ENCODE assay signal across 1 cellular context in genomic region chr2:191013876-191014652, GRCh38.
TF ChIP-seq lines count a peak whose summit lies in the region.

TSS of gene STAT1 (minus strand) at chr2:191014171. CDS start at chr2:191010003, 4,168 bp downstream.

TF ChIP-seq in K562, 482 proteins besides CTCF, POLR2A, EP300 and RAD21 (continued from another document and continues in another):
- no peak for TF ChIP-seq ZNF407 (IDR thresholded peaks at IDR 0.05; ENCODE audit: low read depth)
- peak; percentile 79 for TF ChIP-seq HNRNPLL (IDR thresholded peaks at IDR 0.05; ENCODE audit: low read depth, low read length, poor library complexity, severe bottlenecking)
- no peak for TF ChIP-seq BCLAF1 (IDR thresholded peaks at IDR 0.05; ENCODE audit: borderline replicate concordance in 1 of 2, control insufficient read depth in 1 of 2, low read depth in 2 of 2, low read length in 1 of 2)
- TF ChIP-seq, protein P1, sequence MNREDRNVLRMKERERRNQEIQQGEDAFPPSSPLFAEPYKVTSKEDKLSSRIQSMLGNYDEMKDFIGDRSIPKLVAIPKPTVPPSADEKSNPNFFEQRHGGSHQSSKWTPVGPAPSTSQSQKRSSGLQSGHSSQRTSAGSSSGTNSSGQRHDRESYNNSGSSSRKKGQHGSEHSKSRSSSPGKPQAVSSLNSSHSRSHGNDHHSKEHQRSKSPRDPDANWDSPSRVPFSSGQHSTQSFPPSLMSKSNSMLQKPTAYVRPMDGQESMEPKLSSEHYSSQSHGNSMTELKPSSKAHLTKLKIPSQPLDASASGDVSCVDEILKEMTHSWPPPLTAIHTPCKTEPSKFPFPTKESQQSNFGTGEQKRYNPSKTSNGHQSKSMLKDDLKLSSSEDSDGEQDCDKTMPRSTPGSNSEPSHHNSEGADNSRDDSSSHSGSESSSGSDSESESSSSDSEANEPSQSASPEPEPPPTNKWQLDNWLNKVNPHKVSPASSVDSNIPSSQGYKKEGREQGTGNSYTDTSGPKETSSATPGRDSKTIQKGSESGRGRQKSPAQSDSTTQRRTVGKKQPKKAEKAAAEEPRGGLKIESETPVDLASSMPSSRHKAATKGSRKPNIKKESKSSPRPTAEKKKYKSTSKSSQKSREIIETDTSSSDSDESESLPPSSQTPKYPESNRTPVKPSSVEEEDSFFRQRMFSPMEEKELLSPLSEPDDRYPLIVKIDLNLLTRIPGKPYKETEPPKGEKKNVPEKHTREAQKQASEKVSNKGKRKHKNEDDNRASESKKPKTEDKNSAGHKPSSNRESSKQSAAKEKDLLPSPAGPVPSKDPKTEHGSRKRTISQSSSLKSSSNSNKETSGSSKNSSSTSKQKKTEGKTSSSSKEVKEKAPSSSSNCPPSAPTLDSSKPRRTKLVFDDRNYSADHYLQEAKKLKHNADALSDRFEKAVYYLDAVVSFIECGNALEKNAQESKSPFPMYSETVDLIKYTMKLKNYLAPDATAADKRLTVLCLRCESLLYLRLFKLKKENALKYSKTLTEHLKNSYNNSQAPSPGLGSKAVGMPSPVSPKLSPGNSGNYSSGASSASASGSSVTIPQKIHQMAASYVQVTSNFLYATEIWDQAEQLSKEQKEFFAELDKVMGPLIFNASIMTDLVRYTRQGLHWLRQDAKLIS (CRISPR knock-in tag; IDR thresholded peaks at IDR 0.05): peak; percentile 44; the same call in 1 of the 2 replicates
- peak; percentile 2; the same call in 1 of the 2 replicates for TF ChIP-seq ZBTB9 (CRISPR knock-in tag; IDR thresholded peaks at IDR 0.05)
- peak; percentile 27; the same call in 1 of the 2 replicates for TF ChIP-seq ZBTB12 (CRISPR knock-in tag; IDR thresholded peaks at IDR 0.05)
- peak; percentile 87 for TF ChIP-seq SMAD4 (CRISPR knock-in tag; conservative IDR thresholded peaks at IDR 0.05)
- TF ChIP-seq ZNF121 (CRISPR knock-in tag; conservative IDR thresholded peaks at IDR 0.05): no peak
- TF ChIP-seq FOXP4 (CRISPR knock-in tag; IDR thresholded peaks at IDR 0.05; ENCODE audit: borderline replicate concordance): no peak
- TF ChIP-seq SP2 (IDR thresholded peaks at IDR 0.05; ENCODE audit: extremely low read depth, low read depth, low read length, poor library complexity, severe bottlenecking): peak; percentile 12
- peak; percentile 45; the same call in 1 of the 2 replicates for TF ChIP-seq ZNF274 (IDR thresholded peaks at IDR 0.05; ENCODE audit: borderline replicate concordance, low read depth, low read length)
- TF ChIP-seq ZNF511 (CRISPR knock-in tag; IDR thresholded peaks at IDR 0.05): 0 out of 2 replicates have a peak, but pooled peaks have one; percentile 38
- TF ChIP-seq ZNF668 (CRISPR knock-in tag; IDR thresholded peaks at IDR 0.05): no peak
- TF ChIP-seq, protein P2, sequence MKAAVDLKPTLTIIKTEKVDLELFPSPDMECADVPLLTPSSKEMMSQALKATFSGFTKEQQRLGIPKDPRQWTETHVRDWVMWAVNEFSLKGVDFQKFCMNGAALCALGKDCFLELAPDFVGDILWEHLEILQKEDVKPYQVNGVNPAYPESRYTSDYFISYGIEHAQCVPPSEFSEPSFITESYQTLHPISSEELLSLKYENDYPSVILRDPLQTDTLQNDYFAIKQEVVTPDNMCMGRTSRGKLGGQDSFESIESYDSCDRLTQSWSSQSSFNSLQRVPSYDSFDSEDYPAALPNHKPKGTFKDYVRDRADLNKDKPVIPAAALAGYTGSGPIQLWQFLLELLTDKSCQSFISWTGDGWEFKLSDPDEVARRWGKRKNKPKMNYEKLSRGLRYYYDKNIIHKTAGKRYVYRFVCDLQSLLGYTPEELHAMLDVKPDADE (conservative IDR thresholded peaks at IDR 0.05; ENCODE audit: control insufficient read depth, low read depth, low read length): peak; percentile 86
- TF ChIP-seq, protein P3, sequence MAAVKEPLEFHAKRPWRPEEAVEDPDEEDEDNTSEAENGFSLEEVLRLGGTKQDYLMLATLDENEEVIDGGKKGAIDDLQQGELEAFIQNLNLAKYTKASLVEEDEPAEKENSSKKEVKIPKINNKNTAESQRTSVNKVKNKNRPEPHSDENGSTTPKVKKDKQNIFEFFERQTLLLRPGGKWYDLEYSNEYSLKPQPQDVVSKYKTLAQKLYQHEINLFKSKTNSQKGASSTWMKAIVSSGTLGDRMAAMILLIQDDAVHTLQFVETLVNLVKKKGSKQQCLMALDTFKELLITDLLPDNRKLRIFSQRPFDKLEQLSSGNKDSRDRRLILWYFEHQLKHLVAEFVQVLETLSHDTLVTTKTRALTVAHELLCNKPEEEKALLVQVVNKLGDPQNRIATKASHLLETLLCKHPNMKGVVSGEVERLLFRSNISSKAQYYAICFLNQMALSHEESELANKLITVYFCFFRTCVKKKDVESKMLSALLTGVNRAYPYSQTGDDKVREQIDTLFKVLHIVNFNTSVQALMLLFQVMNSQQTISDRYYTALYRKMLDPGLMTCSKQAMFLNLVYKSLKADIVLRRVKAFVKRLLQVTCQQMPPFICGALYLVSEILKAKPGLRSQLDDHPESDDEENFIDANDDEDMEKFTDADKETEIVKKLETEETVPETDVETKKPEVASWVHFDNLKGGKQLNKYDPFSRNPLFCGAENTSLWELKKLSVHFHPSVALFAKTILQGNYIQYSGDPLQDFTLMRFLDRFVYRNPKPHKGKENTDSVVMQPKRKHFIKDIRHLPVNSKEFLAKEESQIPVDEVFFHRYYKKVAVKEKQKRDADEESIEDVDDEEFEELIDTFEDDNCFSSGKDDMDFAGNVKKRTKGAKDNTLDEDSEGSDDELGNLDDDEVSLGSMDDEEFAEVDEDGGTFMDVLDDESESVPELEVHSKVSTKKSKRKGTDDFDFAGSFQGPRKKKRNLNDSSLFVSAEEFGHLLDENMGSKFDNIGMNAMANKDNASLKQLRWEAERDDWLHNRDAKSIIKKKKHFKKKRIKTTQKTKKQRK (IDR thresholded peaks at IDR 0.05; ENCODE audit: borderline replicate concordance, low read depth, low read length): no peak
- TF ChIP-seq RCOR1 (IDR thresholded peaks at IDR 0.05; ENCODE audit: borderline replicate concordance in 1 of 2, low read depth in 2 of 2, low read length in 2 of 2): 0 out of 4 replicates have a peak, but pooled peaks of 1 of the 2 experiments have one; percentile 29
